8 cellular contexts compared by ENCODE assay signal in the genomic region with DNA sequence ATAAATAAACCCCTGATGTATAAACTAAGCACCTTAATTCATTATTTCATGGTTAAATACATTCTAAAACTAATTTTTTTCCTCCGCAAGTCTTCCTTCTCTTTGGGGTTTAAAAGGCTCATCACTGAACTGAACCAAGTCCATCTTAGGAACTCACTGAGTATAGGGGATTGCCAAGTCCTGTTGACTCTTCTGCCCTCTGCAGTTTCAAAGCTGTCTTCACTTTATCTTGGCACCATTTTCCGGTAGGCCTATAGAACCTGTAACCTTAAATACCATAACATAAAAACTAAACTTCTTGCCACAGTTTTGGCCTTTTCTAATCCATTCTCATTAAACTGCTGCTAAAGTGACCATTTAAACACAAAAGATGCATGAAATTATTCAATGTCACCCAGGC.
DNase-seq lines count a peak whose midpoint lies in the region; ATAC-seq and TF ChIP-seq lines count a peak whose summit lies in the region.

No MANE protein-coding gene starts in this region.

- no peaks in the 10 kb centered on the region for H3K9me3 ChIP-seq in HEK293 (ENCODE audit: control insufficient read depth, insufficient read depth, low read depth, low read length)
- H3K9me3 ChIP-seq in Peyer's patch = no peaks in the 10 kb centered on the region

- POLR2A ChIA-PET in HEK293 (lab: Yijun Ruan, JAX) = no interaction called here
- POLR2A ChIA-PET in activated CD4-positive, alpha-beta memory T cell treated with anti-CD3 and anti-CD28 coated beads for 36 hours (lab: Charles Lee) = no interaction called here

- no peak for TF ChIP-seq POLR2A in Peyer's patch (IDR thresholded peaks at IDR 0.05)

- H3K27ac ChIP-seq in HEK293 (ENCODE audit: extremely low read depth, low read depth, low read length) (no peak overlapping the region), Peyer's patch (no peak overlapping the region)

- H3K27me3 ChIP-seq in Peyer's patch = no peaks in the 10 kb centered on the region

- DNase-seq in DMS153 treated with DMSO at 0.1 percent for 48 hours (lab: John Stamatoyannopoulos, UW; ENCODE audit: unreplicated experiment) (peak; percentile 2), DMS153 (lab: John Stamatoyannopoulos, UW) (no peak), Peyer's patch (no peak), fibroblast of gingiva (ENCODE audit: low read depth) (peak; percentile 27)
- no peak for DNase-seq in stimulated activated naive B cell treated with anti-CD40 and anti-IgM and Interleukin-4, amounts not matched to agents 10 μg/mL and 1 μg/mL and 100 μg/mL, for 72 hours
- no peak for DNase-seq in activated CD4-positive, alpha-beta memory T cell treated with anti-CD3 and anti-CD28 coated beads for 36 hours

- ATAC-seq in stimulated activated naive B cell treated with anti-CD40 and anti-IgM and Interleukin-4, amounts not matched to agents 10 μg/mL and 1 μg/mL and 100 μg/mL, for 72 hours (replicated peaks) = peak; percentile 76 to 85
- no peak for ATAC-seq in GM18907 (IDR thresholded peaks at IDR 0.05; ENCODE audit: unreplicated experiment)

- CTCF ChIA-PET in HEK293 (lab: Yijun Ruan, JAX) = interaction anchor here (0.6 kb wide), 1 partner anchor 102 kb away, joined by 3 read pairs; no protein-coding TSS in a partner anchor
- CTCF ChIA-PET in activated CD4-positive, alpha-beta memory T cell treated with anti-CD3 and anti-CD28 coated beads for 36 hours (lab: Charles Lee) = no interaction called here

- intact Hi-C loops in activated CD4-positive, alpha-beta memory T cell treated with anti-CD3 and anti-CD28 coated beads for 36 hours (cut with micrococcal nuclease) = loop anchor here (5.0 kb wide), 3 partner anchors 84 to 419 kb away; partner anchors contain the start of gene HMGB1

- H3K27ac Mint-ChIP-seq in stimulated activated naive B cell treated with anti-CD40 and anti-IgM and Interleukin-4, amounts not matched to agents 10 μg/mL and 1 μg/mL and 100 μg/mL, for 72 hours = no peak overlapping the region
- no peak overlapping the region for H3K27ac Mint-ChIP-seq in activated CD4-positive, alpha-beta memory T cell treated with anti-CD3 and anti-CD28 coated beads for 36 hours

- H3K4me1 Mint-ChIP-seq in stimulated activated naive B cell treated with anti-CD40 and anti-IgM and Interleukin-4, amounts not matched to agents 10 μg/mL and 1 μg/mL and 100 μg/mL, for 72 hours = no peaks in the 10 kb centered on the region
- H3K4me1 Mint-ChIP-seq in activated CD4-positive, alpha-beta memory T cell treated with anti-CD3 and anti-CD28 coated beads for 36 hours (ENCODE audit: low read depth) = no peaks in the 10 kb centered on the region

- H3K4me3 ChIP-seq in HEK293 (ENCODE audit: low read depth, low read length) (no peak overlapping the region), Peyer's patch (no peak overlapping the region)

- TF ChIP-seq CTCF in HEK293 (tag by site-specific recombination; IDR thresholded peaks at IDR 0.05) = no peak
- peak in 4 of 6 experiments; percentile 34 to 55 (median 53) for TF ChIP-seq CTCF in Peyer's patch (IDR thresholded peaks at IDR 0.05)

- H3K36me3 ChIP-seq in HEK293 (ENCODE audit: control insufficient read depth in 2 of 2, insufficient read depth in 1 of 2, low read length in 2 of 2) = no peaks in the 10 kb centered on the region
- no peaks in the 10 kb centered on the region for H3K36me3 ChIP-seq in Peyer's patch

- peaks cover 6 to 7% of the 10 kb centered on the region in 2 donors for H3K36me3 Mint-ChIP-seq in stimulated activated naive B cell treated with anti-CD40 and anti-IgM and Interleukin-4, amounts not matched to agents 10 μg/mL and 1 μg/mL and 100 μg/mL, for 72 hours
- no peaks in the 10 kb centered on the region for H3K36me3 Mint-ChIP-seq in activated CD4-positive, alpha-beta memory T cell treated with anti-CD3 and anti-CD28 coated beads for 36 hours

- no peak overlapping the region for H3K4me3 Mint-ChIP-seq in stimulated activated naive B cell treated with anti-CD40 and anti-IgM and Interleukin-4, amounts not matched to agents 10 μg/mL and 1 μg/mL and 100 μg/mL, for 72 hours
- H3K4me3 Mint-ChIP-seq in activated CD4-positive, alpha-beta memory T cell treated with anti-CD3 and anti-CD28 coated beads for 36 hours = no peak overlapping the region

- H3K27me3 Mint-ChIP-seq in stimulated activated naive B cell treated with anti-CD40 and anti-IgM and Interleukin-4, amounts not matched to agents 10 μg/mL and 1 μg/mL and 100 μg/mL, for 72 hours = no peaks in the 10 kb centered on the region
- H3K27me3 Mint-ChIP-seq in activated CD4-positive, alpha-beta memory T cell treated with anti-CD3 and anti-CD28 coated beads for 36 hours = no peaks in the 10 kb centered on the region

- no peaks in the 10 kb centered on the region for H3K4me1 ChIP-seq in HEK293 (ENCODE audit: control insufficient read depth, insufficient read depth, low read length)
- no peaks in the 10 kb centered on the region for H3K4me1 ChIP-seq in Peyer's patch

- peaks cover 0 to 2% of the 10 kb centered on the region in 2 donors for H3K9me3 Mint-ChIP-seq in stimulated activated naive B cell treated with anti-CD40 and anti-IgM and Interleukin-4, amounts not matched to agents 10 μg/mL and 1 μg/mL and 100 μg/mL, for 72 hours
- no peaks in the 10 kb centered on the region for H3K9me3 Mint-ChIP-seq in activated CD4-positive, alpha-beta memory T cell treated with anti-CD3 and anti-CD28 coated beads for 36 hours

TF ChIP-seq in HEK293, 187 proteins besides CTCF, POLR2A, EP300 and RAD21:
- TF ChIP-seq ZNF654 (tag by site-specific recombination; IDR thresholded peaks at IDR 0.05; ENCODE audit: low read depth) (peak; percentile 31), OSR2 (tag by site-specific recombination; IDR thresholded peaks at IDR 0.05) (no peak), ZNF785 (tag by site-specific recombination; IDR thresholded peaks at IDR 0.05) (no peak)
TF ChIP-seq in HEK293: peak in this region for 1.

Comparison
In these comparisons a context has a peak if more than half of its experiments do, and no peak if none do; other contexts are left out.
1. DNase-seq: peak in DMS153 treated with DMSO at 0.1 percent for 48 hours (single experiment) and fibroblast of gingiva (single experiment); none in DMS153 (single experiment), Peyer's patch (0 of 3), stimulated activated naive B cell treated with anti-CD40 and anti-IgM and Interleukin-4, amounts not matched to agents 10 μg/mL and 1 μg/mL and 100 μg/mL, for 72 hours (single experiment) and activated CD4-positive, alpha-beta memory T cell treated with anti-CD3 and anti-CD28 coated beads for 36 hours (single experiment).